ENCODE assay signal across 8 cellular contexts in the genomic region with DNA sequence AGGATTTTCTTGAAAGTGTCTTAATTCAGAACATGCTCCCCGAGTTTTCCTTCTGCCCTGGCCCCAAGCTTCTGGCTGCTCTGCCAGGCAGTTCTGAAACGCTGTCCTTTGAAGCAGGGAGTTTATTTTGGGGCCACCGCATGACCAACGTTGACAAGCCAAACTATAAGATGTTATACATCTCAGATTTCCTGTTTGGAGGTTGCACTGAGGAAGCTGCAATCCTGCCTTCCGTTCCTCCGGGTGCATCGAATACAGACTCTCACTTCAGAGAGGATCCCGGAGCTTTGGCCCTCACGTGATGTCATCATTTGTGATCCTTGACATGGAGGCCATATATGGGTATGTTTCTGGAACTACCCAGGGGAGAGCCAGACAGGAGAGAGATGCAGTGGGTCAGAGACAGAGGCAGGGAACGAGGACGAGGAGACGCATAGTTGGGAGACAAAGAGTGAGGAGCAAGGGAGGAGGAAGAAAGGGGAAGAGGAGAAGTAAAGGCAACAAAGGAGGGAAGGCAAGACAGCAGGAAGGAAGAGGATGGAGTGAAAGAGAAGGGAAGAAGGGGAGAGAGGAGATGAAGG. TPM values are rescaled to one million over a fixed set of nuclear protein-coding genes. Genes with fewer than 3 reads are reported as not detected.
DNase-seq lines count a peak whose midpoint lies in the region; ATAC-seq and TF ChIP-seq lines count a peak whose summit lies in the region.

Gene ASB2 (minus strand): TSS at position 94 of the 581 bp plus-strand sequence. CDS start 12,031 bp downstream, outside the sequence.

- H3K27ac Mint-ChIP-seq in activated CD8-positive, alpha-beta T cell treated with anti-CD3 and anti-CD28 coated beads for 36 hours: peak within 1 kb of the TSS; percentile 91

- H3K9me3 ChIP-seq in mucosa of rectum (ENCODE audit: control insufficient read depth in 2 of 2, low read length in 2 of 2): no peaks in the 10 kb centered on the region

- H3K27me3 ChIP-seq in mucosa of rectum (ENCODE audit: control insufficient read depth in 2 of 2, insufficient read depth in 2 of 2, low read length in 2 of 2): no peaks in the 10 kb centered on the region

- H3K4me1 ChIP-seq in mucosa of rectum (ENCODE audit: control insufficient read depth in 2 of 2, insufficient read depth in 2 of 2, low read length in 2 of 2): peaks cover 5 to 26% of the 10 kb centered on the region in 2 donors

- peak within 1 kb of the TSS; percentile 27 to 66 for H3K4me3 ChIP-seq in mucosa of rectum (ENCODE audit: low read length in 2 of 2)

- intact Hi-C loops in activated CD8-positive, alpha-beta T cell treated with anti-CD3 and anti-CD28 coated beads for 36 hours (cut with micrococcal nuclease): loop anchor here (5.0 kb wide), 1 partner anchor 34 kb away; no protein-coding TSS in a partner anchor

- peak within 1 kb of the TSS; percentile 45 for H3K4me3 Mint-ChIP-seq in activated CD8-positive, alpha-beta T cell treated with anti-CD3 and anti-CD28 coated beads for 36 hours

- peak; percentile 6 for ATAC-seq in GM19023 (IDR thresholded peaks at IDR 0.05; ENCODE audit: unreplicated experiment)
- ATAC-seq in HG02852 (IDR thresholded peaks at IDR 0.05; ENCODE audit: unreplicated experiment): peak; percentile 14
- no peak for ATAC-seq in activated CD8-positive, alpha-beta T cell treated with anti-CD3 and anti-CD28 coated beads for 36 hours
- no peak for ATAC-seq in esophagus mucosa

- peak within 1 kb of the TSS; percentile 49 to 67 for H3K27ac ChIP-seq in mucosa of rectum (ENCODE audit: low read depth in 2 of 2, low read length in 2 of 2)

- H3K9ac ChIP-seq in mucosa of rectum (ENCODE audit: low read depth in 1 of 2, low read length in 2 of 2): peak within 1 kb of the TSS in 1 of 2 donors; percentile 35

- peaks cover 76% of the 10 kb centered on the region for H3K4me1 Mint-ChIP-seq in activated CD8-positive, alpha-beta T cell treated with anti-CD3 and anti-CD28 coated beads for 36 hours (ENCODE audit: low read depth)

- H3K27me3 Mint-ChIP-seq in activated CD8-positive, alpha-beta T cell treated with anti-CD3 and anti-CD28 coated beads for 36 hours: no peaks in the 10 kb centered on the region

- POLR2A ChIA-PET in activated CD8-positive, alpha-beta T cell treated with anti-CD3 and anti-CD28 coated beads for 36 hours (lab: Charles Lee): interaction anchor here (1.6 to 12.3 kb wide), 2 partner anchors 15 to 19 kb away, joined by 4 to 180 read pairs; no protein-coding TSS in a partner anchor

- DNase-seq in activated CD8-positive, alpha-beta T cell treated with anti-CD3 and anti-CD28 coated beads for 36 hours: no peak
- no peak for DNase-seq in GF-D8 (lab: John Stamatoyannopoulos, UW)
- no peak for DNase-seq in NCI-H226
- no peak for DNase-seq in NCI-H2107 (lab: John Stamatoyannopoulos, UW)

- no peaks in the 10 kb centered on the region for H3K36me3 ChIP-seq in mucosa of rectum (ENCODE audit: control insufficient read depth in 2 of 2, insufficient read depth in 2 of 2, low read length in 2 of 2)

- TF ChIP-seq CTCF in activated CD8-positive, alpha-beta T cell treated with anti-CD3 and anti-CD28 coated beads for 36 hours (IDR thresholded peaks at IDR 0.05): no peak

- peaks cover 28% of the 10 kb centered on the region for H3K9me3 Mint-ChIP-seq in activated CD8-positive, alpha-beta T cell treated with anti-CD3 and anti-CD28 coated beads for 36 hours

- H3K36me3 Mint-ChIP-seq in activated CD8-positive, alpha-beta T cell treated with anti-CD3 and anti-CD28 coated beads for 36 hours (ENCODE audit: low read depth): peaks cover 37% of the 10 kb centered on the region

- CTCF ChIA-PET in activated CD8-positive, alpha-beta T cell treated with anti-CD3 and anti-CD28 coated beads for 36 hours (lab: Charles Lee): interaction anchor here (0.9 to 13.6 kb wide), 3 partner anchors 14 to 37 kb away, joined by 3 to 290 read pairs (median 5); no protein-coding TSS in a partner anchor

RNA-seq across cellular contexts. Expression of gene ASB2, which starts in this region (rescaled TPM):
- 10 to 100 TPM; 11.7 to 12.7 TPM for total RNA-seq in activated CD8-positive, alpha-beta T cell treated with anti-CD3 and anti-CD28 coated beads for 36 hours
- 1.00 TPM for total RNA-seq in esophagus mucosa

Comparison
In these comparisons a context has a peak if more than half of its experiments do, and no peak if none do; other contexts are left out.
1. ATAC-seq: peak in GM19023 (single experiment) and HG02852 (single experiment); none in activated CD8-positive, alpha-beta T cell treated with anti-CD3 and anti-CD28 coated beads for 36 hours (single experiment) and esophagus mucosa (single experiment).